8 cellular contexts compared by ENCODE assay signal in the genomic region with DNA sequence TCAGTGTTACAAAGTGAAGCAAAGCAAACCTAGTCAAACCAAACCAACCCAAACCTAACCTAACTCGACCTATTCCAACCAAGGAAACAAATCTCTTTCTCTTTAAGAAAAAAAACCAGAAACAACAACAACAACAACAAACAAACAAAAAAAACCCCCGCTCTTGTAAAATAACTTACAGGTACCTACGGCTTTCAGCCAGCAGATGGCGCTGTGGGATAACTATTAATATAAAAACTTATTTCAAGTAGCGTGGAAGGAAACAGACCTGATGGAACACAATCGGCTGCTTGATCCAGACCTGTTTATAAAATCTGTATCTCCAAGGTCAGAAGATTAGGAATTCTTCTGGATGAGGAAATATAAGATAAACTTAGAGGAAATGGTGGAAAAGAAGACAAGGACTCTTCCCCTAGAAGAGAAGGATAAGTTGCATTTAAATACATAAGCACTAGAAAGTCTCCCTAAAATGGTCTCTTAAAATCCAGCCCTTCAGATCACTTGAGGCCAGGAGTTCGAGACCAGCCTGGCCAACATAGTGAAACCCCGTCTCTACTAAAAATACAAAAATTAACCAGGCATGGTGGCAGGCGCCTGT. TPM values are rescaled to one million over a fixed set of nuclear protein-coding genes. Genes with fewer than 3 reads are reported as not detected.
DNase-seq lines count a peak whose midpoint lies in the region; ATAC-seq and TF ChIP-seq lines count a peak whose summit lies in the region.

No MANE protein-coding gene starts in this region.

- TF ChIP-seq POLR2A in gastroesophageal sphincter (IDR thresholded peaks at IDR 0.05) (no peak), uterus (IDR thresholded peaks at IDR 0.05) (no peak)

- no peak for TF ChIP-seq EP300 in gastroesophageal sphincter (IDR thresholded peaks at IDR 0.05)

- H3K36me3 ChIP-seq in gastroesophageal sphincter (no peaks in the 10 kb centered on the region), uterus (no peaks in the 10 kb centered on the region)

- intact Hi-C loops in uterus (cut with DNase I; ENCODE audit: low total_unique reads): no loop called here

- WGBS in gastroesophageal sphincter (ENCODE audit: low coverage in 1 of 2), 2 donors: 0 to 3% methylated on average over 5 to 6 of the region's 9 CpGs

- in situ Hi-C loops in Caki2 (cut with HindIII; ENCODE audit: low pct_unique_long_range_greater_than_20kb, low sequenced_read_pairs) (no loop called here), KBM-7 (cut with MboI; ENCODE audit: low pct_unique_long_range_greater_than_20kb, low sequenced_read_pairs) (loop anchor here (10.0 kb wide), 1 partner anchor 504 kb away; no protein-coding TSS in a partner anchor)

- peak; percentile 37 for DNase-seq in Caki2 (ENCODE audit: low read depth)
- DNase-seq in KBM-7: peak; percentile 71
- peak; percentile 2 for DNase-seq in SHP77 treated with DMSO at 0.1 percent for 48 hours (lab: John Stamatoyannopoulos, UW)
- DNase-seq in activated gamma-delta T cell treated with anti-CD3 and anti-CD28 coated beads, Interleukin-2, amount 50 U/mL, for 16 hours (ENCODE audit: low read depth): peak; percentile 62
- DNase-seq in pons (ENCODE audit: low spot score): peak; percentile 56
- DNase-seq in uterus: peak; percentile 44 to 71

- H3K27ac ChIP-seq in gastroesophageal sphincter: no peak overlapping the region
- no peak overlapping the region for H3K27ac ChIP-seq in uterus

- ATAC-seq in gastroesophageal sphincter: no peak
- no peak for ATAC-seq in GM18511 (IDR thresholded peaks at IDR 0.05; ENCODE audit: unreplicated experiment)

- TF ChIP-seq CTCF in gastroesophageal sphincter (IDR thresholded peaks at IDR 0.05): peak; percentile 59 to 78 (median 67)
- TF ChIP-seq CTCF in uterus (IDR thresholded peaks at IDR 0.05): peak; percentile 67 to 80 (median 74)

- no peaks in the 10 kb centered on the region for H3K9me3 ChIP-seq in gastroesophageal sphincter
- H3K9me3 ChIP-seq in uterus: no peaks in the 10 kb centered on the region

- H3K27me3 ChIP-seq in gastroesophageal sphincter (no peaks in the 10 kb centered on the region), uterus (no peaks in the 10 kb centered on the region)

- H3K4me1 ChIP-seq in gastroesophageal sphincter (no peaks in the 10 kb centered on the region), uterus (no peaks in the 10 kb centered on the region)

- H3K4me3 ChIP-seq in gastroesophageal sphincter: no peak overlapping the region
- H3K4me3 ChIP-seq in uterus: no peak overlapping the region

RNA-seq across cellular contexts. Expression of gene CDKL5, which starts 34.4 kb away (rescaled TPM):
- total RNA-seq in Caki2 (2014; rRNA removed; shearing (Covaris generic); ENCODE audit: low replicate concordance): 0.34 and 0.35 TPM in 2 replicates
- total RNA-seq in gastroesophageal sphincter (1 to 10 TPM; 5.3 to 9.7 (median 8.6) TPM), uterus (10 to 100 TPM in 3 of 4 donors, 1 to 10 TPM in 1; 9.7 to 14.5 (median 13.2) TPM)

RNA-seq across cellular contexts. Expression of gene SCML2, which starts 36.6 kb away (rescaled TPM):
- total RNA-seq in Caki2 (2014; rRNA removed; shearing (Covaris generic); ENCODE audit: low replicate concordance): 1.8 and 3.3 TPM in 2 replicates
- 1 to 10 TPM; 1.3 to 3.7 (median 1.4) TPM for total RNA-seq in gastroesophageal sphincter
- 10 to 100 TPM in 1 of 4 donors, 1 to 10 TPM in 2, under 1 TPM in 1; 0.26 to 15.8 (median 5.7) TPM for total RNA-seq in uterus

Comparison
In these comparisons a context has a peak if more than half of its experiments do, and no peak if none do; other contexts are left out.
1. DNase-seq: peak in every context shown above with its lines; median percentile 71 in KBM-7; 62 in activated gamma-delta T cell treated with anti-CD3 and anti-CD28 coated beads, Interleukin-2, amount 50 U/mL, for 16 hours; 58 in uterus; 56 in pons; 37 in Caki2; 2 in SHP77 treated with DMSO at 0.1 percent for 48 hours.